In genomic region chr14:77862154-77862783, GRCh38 we compare ENCODE assay signal across 8 cellular contexts.
DNase-seq lines count a peak whose midpoint lies in the region; ATAC-seq and TF ChIP-seq lines count a peak whose summit lies in the region.

No MANE protein-coding gene starts in this region.

- peak; percentile 20 for DNase-seq in NOMO-1 treated with DMSO at 0.1 percent for 48 hours (lab: John Stamatoyannopoulos, UW; ENCODE audit: unreplicated experiment)
- DNase-seq in NOMO-1 treated with dmso at 0.1 percent for 144 hours (lab: John Stamatoyannopoulos, UW; ENCODE audit: unreplicated experiment), result no peak
- peak; percentile 71 for DNase-seq in NCI-H748 (lab: John Stamatoyannopoulos, UW; ENCODE audit: unreplicated experiment)
- DNase-seq in activated T-cell treated with anti-CD3 and anti-CD28 coated beads, Interleukin-2, amount 50 U/mL, for 24 hours, result peak; percentile 84
- DNase-seq in fibroblast of gingiva (ENCODE audit: low read depth), result peak; percentile 53
- DNase-seq in natural killer cell, result peak; percentile 74
- DNase-seq in stimulated activated CD8-positive, alpha-beta memory T cell treated with anti-CD3 and anti-CD28 coated beads, Interleukin-7, amount 100 ng/mL, for 48 hours (ENCODE audit: extremely low read depth in 1 of 2, low read depth in 1 of 2), result peak; percentile 38 to 63

- no peaks in the 10 kb centered on the region for H3K9me3 Mint-ChIP-seq in activated T-cell treated with anti-CD3 and anti-CD28 coated beads, Interleukin-2, amount 50 U/mL, for 24 hours
- no peaks in the 10 kb centered on the region for H3K9me3 Mint-ChIP-seq in natural killer cell

- TF ChIP-seq CTCF in natural killer cell (IDR thresholded peaks at IDR 0.05), result peak; percentile 92

- no peak overlapping the region for H3K27ac Mint-ChIP-seq in activated T-cell treated with anti-CD3 and anti-CD28 coated beads, Interleukin-2, amount 50 U/mL, for 24 hours
- H3K27ac Mint-ChIP-seq in natural killer cell, result no peak overlapping the region

- no peaks in the 10 kb centered on the region for H3K27me3 Mint-ChIP-seq in activated T-cell treated with anti-CD3 and anti-CD28 coated beads, Interleukin-2, amount 50 U/mL, for 24 hours
- H3K27me3 Mint-ChIP-seq in natural killer cell (ENCODE audit: low read depth in 2 of 2), result no peaks in the 10 kb centered on the region

- ATAC-seq in HG02885 (IDR thresholded peaks at IDR 0.05; ENCODE audit: poor library complexity, unreplicated experiment) (peak; percentile 73), natural killer cell (peak; percentile 57 to 84 (median 69))

- intact Hi-C loops in natural killer cell (cut with micrococcal nuclease), result loop anchor here (1.0 to 10.0 kb wide), 2 partner anchors 703 to 736 kb away; no protein-coding TSS in a partner anchor

- peaks cover 15% of the 10 kb centered on the region for H3K36me3 Mint-ChIP-seq in activated T-cell treated with anti-CD3 and anti-CD28 coated beads, Interleukin-2, amount 50 U/mL, for 24 hours (ENCODE audit: low read depth)
- H3K36me3 Mint-ChIP-seq in natural killer cell, result no peaks in the 10 kb centered on the region

- no peak overlapping the region for H3K4me3 Mint-ChIP-seq in activated T-cell treated with anti-CD3 and anti-CD28 coated beads, Interleukin-2, amount 50 U/mL, for 24 hours
- no peak overlapping the region for H3K4me3 Mint-ChIP-seq in natural killer cell

- no peaks in the 10 kb centered on the region for H3K4me1 Mint-ChIP-seq in activated T-cell treated with anti-CD3 and anti-CD28 coated beads, Interleukin-2, amount 50 U/mL, for 24 hours (ENCODE audit: low read depth)
- H3K4me1 Mint-ChIP-seq in natural killer cell, result no peaks in the 10 kb centered on the region
